8 cellular contexts compared by ENCODE assay signal in the genomic region with DNA sequence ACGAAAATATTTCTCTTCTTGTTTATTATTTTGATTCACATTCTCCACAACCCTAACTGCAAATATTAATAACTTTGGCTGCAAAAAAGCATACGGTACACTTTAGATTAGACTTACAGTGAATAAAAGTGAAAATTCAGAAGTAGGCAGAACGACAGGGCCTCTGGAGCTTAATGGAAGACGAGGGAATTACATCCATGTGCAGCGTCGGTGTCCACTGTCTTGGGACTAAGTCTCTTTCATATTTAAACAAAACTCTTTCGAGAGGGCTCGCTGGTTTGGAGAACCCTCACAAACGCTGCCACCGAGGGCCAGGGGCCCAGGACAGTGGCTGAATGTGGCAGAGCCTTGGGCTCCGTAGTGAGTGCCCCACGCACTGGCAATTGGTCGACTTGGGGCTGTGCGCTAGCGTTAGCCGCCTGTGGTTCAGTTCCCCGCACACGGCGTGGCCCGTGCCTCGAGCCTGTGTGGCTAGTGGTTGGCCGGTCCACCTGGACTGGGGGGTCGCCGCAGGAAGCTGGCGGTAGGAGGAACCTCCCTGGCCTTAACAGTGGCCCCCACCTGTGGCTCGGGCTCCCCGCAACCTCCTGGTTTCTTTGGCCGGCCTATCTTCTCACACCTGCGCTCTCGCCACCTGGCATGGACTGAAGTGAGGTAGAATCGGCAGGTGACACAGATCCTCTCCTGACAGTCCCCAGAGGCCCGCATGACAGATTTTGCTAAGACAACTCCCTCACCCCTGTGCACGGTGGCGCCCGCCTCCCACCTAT. TPM values are rescaled to one million over a fixed set of nuclear protein-coding genes. Genes with fewer than 3 reads are reported as not detected.
DNase-seq lines count a peak whose midpoint lies in the region; TF ChIP-seq lines count a peak whose summit lies in the region.

No MANE protein-coding gene starts in this region.

- no peak overlapping the region for H3K27ac Mint-ChIP-seq in nephron

- peak overlapping the region; percentile 76 for H3K4me3 ChIP-seq in Jurkat, Clone E6-1 (ENCODE audit: low read length)
- H3K4me3 ChIP-seq in adipocyte (ENCODE audit: low read length) (peak overlapping the region; percentile 81), lower leg skin (ENCODE audit: low read depth, poor library complexity, severe bottlenecking) (no peak overlapping the region)

- H3K4me3 Mint-ChIP-seq in nephron = peak overlapping the region; percentile 84 to 86 (median 85)

- H3K27me3 Mint-ChIP-seq in nephron (ENCODE audit: low read depth) = peaks cover 100% of the 10 kb centered on the region

- peaks cover 83% of the 10 kb centered on the region for H3K27me3 ChIP-seq in adipocyte (replicated peaks; ENCODE audit: control insufficient read depth, insufficient read depth, low read length)

- no peak for TF ChIP-seq POLR2A in lower leg skin (IDR thresholded peaks at IDR 0.05)

- H3K36me3 Mint-ChIP-seq in nephron (ENCODE audit: low read depth) = no peaks in the 10 kb centered on the region

- no peaks in the 10 kb centered on the region for H3K9me3 ChIP-seq in adipocyte (ENCODE audit: control insufficient read depth, low read length)

- no peaks in the 10 kb centered on the region for H3K36me3 ChIP-seq in adipocyte (ENCODE audit: control insufficient read depth, insufficient read depth, low read length, severe bottlenecking)

- H3K9me3 Mint-ChIP-seq in nephron = peaks cover 2% of the 10 kb centered on the region

- peaks cover 54% of the 10 kb centered on the region for H3K4me1 Mint-ChIP-seq in nephron

- 46 to 48% methylated on average over 24 to 34 of the region's 35 CpGs for WGBS in lower leg skin, 2 donors

- H3K9ac ChIP-seq in adipocyte (ENCODE audit: low read length) = no peak overlapping the region

- no peak for TF ChIP-seq CTCF in nephron (IDR thresholded peaks at IDR 0.05; ENCODE audit: unreplicated experiment in 3 of 3)
- no peak for TF ChIP-seq CTCF in lower leg skin (IDR thresholded peaks at IDR 0.05)

- intact Hi-C loops in lower leg skin (cut with DNase I; ENCODE audit: low total_unique reads) = no loop called here

- peak; percentile 90 for DNase-seq in COLO668 (lab: John Stamatoyannopoulos, UW; ENCODE audit: unreplicated experiment)
- DNase-seq in Jurkat, Clone E6-1 (ENCODE audit: low read depth, low spot score) = no peak
- no peak for DNase-seq in adipocyte (ENCODE audit: low read depth)
- no peak for DNase-seq in HuH-7 (ENCODE audit: low spot score)
- no peak for DNase-seq in lower leg skin (ENCODE audit: low spot score in 2 of 2)
- DNase-seq in mucosa of gallbladder (ENCODE audit: low spot score) = no peak
- no peak for DNase-seq in dedifferentiated amniotic fluid mesenchymal stem cell (ENCODE audit: extremely low spot score)

- H3K4me1 ChIP-seq in adipocyte (ENCODE audit: control insufficient read depth, insufficient read depth, low read length) = peaks cover 20% of the 10 kb centered on the region

RNA-seq across cellular contexts. Expression of a gene that starts 0.7 kb away (rescaled TPM):
- polyA plus RNA-seq in Jurkat, Clone E6-1 (2012; ENCODE audit: insufficient read depth, insufficient read length) = 7.7 TPM
- total RNA-seq in lower leg skin (1 to 10 TPM in 2 of 4 donors, under 1 TPM in 2; 0.11 to 1.2 (median 0.64) TPM), mucosa of gallbladder (not detected)
